12 cellular contexts compared by ENCODE assay signal in the genomic region with DNA sequence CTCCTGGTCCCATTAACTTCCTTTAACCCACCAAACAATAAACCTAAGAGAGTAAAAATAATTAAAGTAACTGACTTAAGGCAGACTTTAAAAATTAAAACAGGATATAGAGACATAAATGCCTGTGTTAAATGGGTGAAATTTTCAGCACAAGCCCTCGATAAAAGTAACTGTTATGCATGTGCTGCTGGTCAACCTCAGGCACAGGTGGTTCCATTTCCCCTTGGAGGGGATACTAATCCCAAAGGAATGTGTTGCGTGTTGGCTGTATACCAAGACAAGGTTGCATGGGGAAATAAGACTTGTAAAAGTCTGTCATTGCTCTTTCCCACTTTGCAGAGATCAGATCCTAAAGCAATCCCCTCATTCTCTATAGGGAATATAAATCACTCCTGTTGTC. TPM values are rescaled to one million over a fixed set of nuclear protein-coding genes. Genes with fewer than 3 reads are reported as not detected.
DNase-seq lines count a peak whose midpoint lies in the region; ATAC-seq and TF ChIP-seq lines count a peak whose summit lies in the region.
"Had no signal": no experiment of that assay in that cellular context is flagged by ENCODE, and none has a peak within 500 bp of the region (broad histone marks: within the 10 kb centered on the region; RNA-seq: fewer than 3 reads in every experiment).

No MANE protein-coding gene starts in this region.

- no peaks in the 10 kb centered on the region for H3K36me3 Mint-ChIP-seq in MCF 10A (ENCODE audit: insufficient read depth, unreplicated experiment)

- H3K27me3 ChIP-seq in KMS-11 (ENCODE audit: insufficient read depth, low read depth): no peaks in the 10 kb centered on the region
- H3K27me3 ChIP-seq in mesenchymal stem cell (ENCODE audit: control insufficient read depth in 1 of 2, insufficient read depth in 1 of 2, low read length in 2 of 2): peaks cover 3 to 10% of the 10 kb centered on the region in 2 experiments
- H3K27me3 ChIP-seq: brain microvascular endothelial cell had no signal

- POLR2A ChIA-PET in MCF 10A (lab: Yijun Ruan, JAX): interaction anchor here (0.8 to 3.9 kb wide), 7 partner anchors 9 to 120 kb away, joined by 3 to 28 read pairs (median 4); a partner anchor contains a TSS

- no peak overlapping the region for H2BK5ac ChIP-seq in mesenchymal stem cell (ENCODE audit: low read depth, low read length, poor library complexity, severe bottlenecking)

- no peak overlapping the region for H2BK15ac ChIP-seq in mesenchymal stem cell (ENCODE audit: low read depth, poor library complexity, severe bottlenecking)

- CTCF ChIA-PET in MCF 10A (lab: Yijun Ruan, JAX): interaction anchor here (0.6 to 4.5 kb wide), 8 partner anchors 9 to 1679 kb away, joined by 3 to 22 read pairs (median 4); no protein-coding TSS in a partner anchor

- H2AK5ac ChIP-seq in mesenchymal stem cell (ENCODE audit: low read length, severe bottlenecking): peak overlapping the region; percentile 96

- no peak overlapping the region for H3K4me3 Mint-ChIP-seq in MCF 10A (ENCODE audit: unreplicated experiment)

- peaks cover 3% of the 10 kb centered on the region for H3K79me1 ChIP-seq in mesenchymal stem cell (replicated peaks; ENCODE audit: low read length, poor library complexity, severe bottlenecking)

- H3K4me2 ChIP-seq in KMS-11 (peak overlapping the region; percentile 54), mesenchymal stem cell (ENCODE audit: low read length, poor library complexity, severe bottlenecking) (no peak overlapping the region)

- H3K4me3 ChIP-seq in KMS-11 (IDR thresholded peaks at IDR 0.05; ENCODE audit: insufficient read depth, low read depth, low read length) (no peak overlapping the region), mesenchymal stem cell (ENCODE audit: insufficient read depth in 1 of 2, low read depth in 1 of 2, low read length in 2 of 2) (no peak overlapping the region)

- 56% methylated on average over 2 of the region's 2 CpGs for WGBS in mesenchymal stem cell

- H3K9ac ChIP-seq in KMS-11 (no peak overlapping the region), mesenchymal stem cell (ENCODE audit: low read length) (no peak overlapping the region)

- H3K36me3 ChIP-seq in KMS-11 (ENCODE audit: insufficient read depth): no peaks in the 10 kb centered on the region
- peaks cover 0 to 4% of the 10 kb centered on the region in 2 experiments for H3K36me3 ChIP-seq in mesenchymal stem cell (ENCODE audit: control insufficient read depth in 1 of 2, insufficient read depth in 2 of 2, low read depth in 1 of 2, low read length in 2 of 2)
- H3K36me3 ChIP-seq: brain microvascular endothelial cell had no signal

- peak; percentile 68 for DNase-seq in EL
- DNase-seq in MCF 10A (ENCODE audit: unreplicated experiment): peak; percentile 90
- peak; percentile 46 for DNase-seq in mesenchymal stem cell
- no peak for DNase-seq in GM20000 (ENCODE audit: low spot score)
- no peak for DNase-seq in stimulated activated CD8-positive, alpha-beta memory T cell treated with anti-CD3 and anti-CD28 coated beads, Interleukin-4, amount 100 ng/mL, for 48 hours
- DNase-seq: activated CD4-positive, alpha-beta T cell treated with anti-CD3 and anti-CD28 coated beads, Interleukin-2, amount 50 U/mL, for 4 hours; brain microvascular endothelial cell; CD4-positive, alpha-beta memory T cell; GOT3 had no signal

- no peak for ATAC-seq in GM21367 (IDR thresholded peaks at IDR 0.05; ENCODE audit: unreplicated experiment)
- ATAC-seq in GM21786 (IDR thresholded peaks at IDR 0.05; ENCODE audit: unreplicated experiment): no peak

- no peak overlapping the region for H4K8ac ChIP-seq in mesenchymal stem cell (ENCODE audit: low read length)

- H3K27me3 Mint-ChIP-seq in MCF 10A (ENCODE audit: insufficient read depth, unreplicated experiment): no peaks in the 10 kb centered on the region

- no peaks in the 10 kb centered on the region for H3K9me3 ChIP-seq in mesenchymal stem cell (ENCODE audit: control insufficient read depth, low read length)

- H3K4me1 ChIP-seq in KMS-11 (ENCODE audit: low read depth, poor library complexity, severe bottlenecking) (peaks cover 47% of the 10 kb centered on the region), mesenchymal stem cell (ENCODE audit: control insufficient read depth, insufficient read depth, low read depth, low read length) (peaks cover 11% of the 10 kb centered on the region)

- H2BK12ac ChIP-seq in mesenchymal stem cell (ENCODE audit: low read length in 2 of 2): no peak overlapping the region

- H4K20me1 ChIP-seq in KMS-11 (ENCODE audit: insufficient read depth): no peaks in the 10 kb centered on the region

- H3K23ac ChIP-seq in mesenchymal stem cell (ENCODE audit: low read length in 2 of 2): no peak overlapping the region

- H4K91ac ChIP-seq in mesenchymal stem cell (ENCODE audit: low read length): no peak overlapping the region

- H3K18ac ChIP-seq in mesenchymal stem cell (ENCODE audit: low read depth in 1 of 2, low read length in 2 of 2): no peak overlapping the region

- no peak overlapping the region for H3K14ac ChIP-seq in mesenchymal stem cell (ENCODE audit: low read length in 2 of 2)

- H3K4me1 Mint-ChIP-seq in MCF 10A (ENCODE audit: insufficient read depth, unreplicated experiment): peaks cover 35% of the 10 kb centered on the region

- H3K9me3 Mint-ChIP-seq in MCF 10A (ENCODE audit: unreplicated experiment): no peaks in the 10 kb centered on the region
- H3K9me3 Mint-ChIP-seq: CD4-positive, alpha-beta memory T cell had no signal

- no peak for TF ChIP-seq CTCF in KMS-11 (conservative IDR thresholded peaks at IDR 0.05; ENCODE audit: low read depth, low read length)
- TF ChIP-seq CTCF in MCF 10A (IDR thresholded peaks at IDR 0.05; ENCODE audit: unreplicated experiment): no peak
- TF ChIP-seq CTCF in GM20000 (IDR thresholded peaks at IDR 0.05; ENCODE audit: extremely low read depth, missing control alignments): no peak

- H2AFZ ChIP-seq in KMS-11 (ENCODE audit: low read depth) (no peak overlapping the region), mesenchymal stem cell (ENCODE audit: low read depth, low read length) (no peak overlapping the region)

- H3K27ac ChIP-seq in KMS-11: no peak overlapping the region; the same call in 1 of the 2 replicates
- H3K27ac ChIP-seq in mesenchymal stem cell (ENCODE audit: low read length, poor library complexity, severe bottlenecking): no peak overlapping the region
- H3K27ac ChIP-seq: brain microvascular endothelial cell had no signal

- 0 out of 2 replicates have a peak, but pooled peaks cover 4% of the 10 kb centered on the region for H3K79me2 ChIP-seq in KMS-11 (ENCODE audit: insufficient read depth, low read depth)

- no peak overlapping the region for H2BK120ac ChIP-seq in mesenchymal stem cell (ENCODE audit: low read depth, low read length)

- no peak overlapping the region for H3K27ac Mint-ChIP-seq in MCF 10A (ENCODE audit: low read depth, unreplicated experiment)

- BruUV-seq in MCF 10A (replicated peaks; lab: Mats Ljungman, UMichigan): no TSS peak

- H3K4ac ChIP-seq in mesenchymal stem cell (ENCODE audit: low read depth in 1 of 2, low read length in 2 of 2): no peak overlapping the region

- intact Hi-C loops in MCF 10A (cut with micrococcal nuclease): loop anchor here (2.0 to 5.0 kb wide), 2 partner anchors 44 to 119 kb away; no protein-coding TSS in a partner anchor

RNA-seq across cellular contexts. Expression of a gene that starts 25.8 kb away (rescaled TPM):
- 139 and 217 TPM in 2 replicates for total RNA-seq in MCF 10A (2022)
- 501 TPM for polyA plus RNA-seq in mesenchymal stem cell (2013, experiment 1 of 2)
- 521 TPM for polyA plus RNA-seq in mesenchymal stem cell (2013, experiment 2 of 2)

Comparison
In these comparisons a context has a peak if more than half of its experiments do, and no peak if none do; other contexts are left out.
1. DNase-seq: peak in EL (single experiment), MCF 10A (single experiment) and mesenchymal stem cell (single experiment); none in GM20000 (single experiment) and stimulated activated CD8-positive, alpha-beta memory T cell treated with anti-CD3 and anti-CD28 coated beads, Interleukin-4, amount 100 ng/mL, for 48 hours (single experiment).